Comparison of ENCODE assay signal across 8 cellular contexts in the genomic region with DNA sequence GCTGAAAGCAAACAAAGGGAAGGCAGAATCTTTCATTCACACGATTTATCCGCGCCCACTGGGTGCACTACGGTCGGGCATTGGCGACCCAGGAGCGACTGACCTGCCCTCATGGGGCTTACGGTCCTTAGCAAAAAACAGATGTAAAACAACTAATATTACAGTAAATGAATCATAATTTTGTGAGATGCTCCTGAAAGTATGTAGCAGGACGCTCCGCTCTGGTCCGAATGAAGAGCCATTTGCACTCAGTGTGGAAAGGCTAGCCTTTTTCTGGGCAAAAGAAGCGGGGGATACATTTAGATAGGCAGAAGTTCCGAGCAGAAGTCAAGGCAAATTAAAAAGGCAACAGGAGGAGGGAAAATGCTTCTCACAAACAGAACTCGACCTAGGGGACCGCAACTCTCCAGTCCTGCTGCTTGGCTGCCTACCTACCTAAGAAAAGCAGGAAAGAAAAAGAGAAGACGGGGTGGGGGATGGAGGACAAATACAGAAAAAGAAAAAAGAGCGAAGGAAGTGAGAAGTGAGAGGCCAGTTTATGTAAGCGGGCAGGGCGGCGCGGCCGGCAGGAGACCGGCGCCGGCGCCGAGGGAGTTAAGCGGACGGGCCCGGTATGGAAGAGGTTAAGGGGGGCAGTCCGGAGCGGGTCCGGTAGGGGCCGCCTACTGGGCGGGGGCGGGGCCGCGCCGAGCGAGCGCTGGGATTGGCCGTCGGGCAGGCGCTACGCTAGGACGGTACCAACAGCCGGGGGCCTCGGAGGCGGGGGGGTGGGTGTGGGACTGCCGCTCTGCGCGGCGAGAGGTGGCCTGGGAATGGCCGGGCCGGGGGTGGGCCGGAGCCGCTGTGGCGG. TPM values are rescaled to one million over a fixed set of nuclear protein-coding genes. Genes with fewer than 3 reads are reported as not detected.
A peak's percentile ranks its signal among the peaks of the same experiment; 100 is the strongest.
DNase-seq lines count a peak whose midpoint lies in the region; ATAC-seq and TF ChIP-seq lines count a peak whose summit lies in the region.

A gene with protein sequence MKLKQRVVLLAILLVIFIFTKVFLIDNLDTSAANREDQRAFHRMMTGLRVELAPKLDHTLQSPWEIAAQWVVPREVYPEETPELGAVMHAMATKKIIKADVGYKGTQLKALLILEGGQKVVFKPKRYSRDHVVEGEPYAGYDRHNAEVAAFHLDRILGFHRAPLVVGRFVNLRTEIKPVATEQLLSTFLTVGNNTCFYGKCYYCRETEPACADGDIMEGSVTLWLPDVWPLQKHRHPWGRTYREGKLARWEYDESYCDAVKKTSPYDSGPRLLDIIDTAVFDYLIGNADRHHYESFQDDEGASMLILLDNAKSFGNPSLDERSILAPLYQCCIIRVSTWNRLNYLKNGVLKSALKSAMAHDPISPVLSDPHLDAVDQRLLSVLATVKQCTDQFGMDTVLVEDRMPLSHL (plus strand): TSS at position 770 of the 850 bp plus-strand sequence. CDS start 17,954 bp downstream, outside the sequence.

- peak; percentile 91 for DNase-seq in DND-41
- peak; percentile 84 for DNase-seq in H4 (ENCODE audit: low spot score)
- peak; percentile 76 for DNase-seq in LNCaP clone FGC (ENCODE audit: low read depth)
- DNase-seq in SHP77 (lab: John Stamatoyannopoulos, UW): peak; percentile 79 to 87
- DNase-seq in activated T-helper 9 cell treated with anti-CD3 and anti-CD28 coated beads, Interleukin-2, amount 50 U/mL, for 16 hours (ENCODE audit: low read depth): peak; percentile 89
- DNase-seq in fibroblast of mammary gland (ENCODE audit: low read depth): peak; percentile 86
- DNase-seq in naive thymus-derived CD8-positive, alpha-beta T cell: peak; percentile 82 to 95 (median 86)

- H3K9ac ChIP-seq in DND-41 (ENCODE audit: low read depth, low read length): peak within 1 kb of the TSS; percentile 92

- peak within 1 kb of the TSS; percentile 79 for H3K4me2 ChIP-seq in DND-41 (ENCODE audit: insufficient read depth, low read length)

- H3K9me3 Mint-ChIP-seq in naive thymus-derived CD8-positive, alpha-beta T cell: no peaks in the 10 kb centered on the region
- no peaks in the 10 kb centered on the region for H3K9me3 Mint-ChIP-seq in stimulated activated memory B cell treated with anti-CD40 and anti-IgM and Interleukin-4, amounts not matched to agents 10 μg/mL and 1 μg/mL and 100 μg/mL, for 72 hours

- ATAC-seq in DND-41 (ENCODE audit: insufficient read depth, low read depth): peak; percentile 85
- ATAC-seq in naive thymus-derived CD8-positive, alpha-beta T cell: peak; percentile 81 to 87
- ATAC-seq in stimulated activated memory B cell treated with anti-CD40 and anti-IgM and Interleukin-4, amounts not matched to agents 10 μg/mL and 1 μg/mL and 100 μg/mL, for 72 hours: peak; percentile 91

- H4K20me1 ChIP-seq in DND-41 (ENCODE audit: insufficient read depth, low read length): peaks cover 2% of the 10 kb centered on the region; the same call in 1 of the 2 replicates

- H2AFZ ChIP-seq in DND-41 (ENCODE audit: low read depth, low read length): peak within 1 kb of the TSS; percentile 72

- H3K36me3 ChIP-seq in DND-41 (ENCODE audit: insufficient read depth, low read length): no peaks in the 10 kb centered on the region; the same call in 1 of the 2 replicates

- peak within 1 kb of the TSS; percentile 83 to 93 (median 87) for H3K27ac Mint-ChIP-seq in naive thymus-derived CD8-positive, alpha-beta T cell
- H3K27ac Mint-ChIP-seq in stimulated activated memory B cell treated with anti-CD40 and anti-IgM and Interleukin-4, amounts not matched to agents 10 μg/mL and 1 μg/mL and 100 μg/mL, for 72 hours: peak within 1 kb of the TSS; percentile 88

- H3K79me2 ChIP-seq in DND-41 (ENCODE audit: insufficient read depth, low read length): peaks cover 41% of the 10 kb centered on the region

- H3K4me3 ChIP-seq in DND-41 (ENCODE audit: low read depth in 1 of 2, low read length in 2 of 2) (peak within 1 kb of the TSS; percentile 60 to 71), LNCaP clone FGC (ENCODE audit: low read depth, low read length) (peak within 1 kb of the TSS; percentile 60), fibroblast of mammary gland (ENCODE audit: control insufficient read depth, low read depth, low read length) (peak within 1 kb of the TSS; percentile 84)

- peak within 1 kb of the TSS; percentile 82 for H3K27ac ChIP-seq in DND-41 (ENCODE audit: low read length)

- peaks cover 18 to 49% (median 45%) of the 10 kb centered on the region in 4 donors for H3K4me1 Mint-ChIP-seq in naive thymus-derived CD8-positive, alpha-beta T cell
- peaks cover 51% of the 10 kb centered on the region for H3K4me1 Mint-ChIP-seq in stimulated activated memory B cell treated with anti-CD40 and anti-IgM and Interleukin-4, amounts not matched to agents 10 μg/mL and 1 μg/mL and 100 μg/mL, for 72 hours

- H3K9me3 ChIP-seq in DND-41 (ENCODE audit: insufficient read depth, low read length, severe bottlenecking): no peaks in the 10 kb centered on the region

- peaks cover 18% of the 10 kb centered on the region for H3K4me1 ChIP-seq in DND-41 (ENCODE audit: insufficient read depth, low read length)

- peaks cover 11% of the 10 kb centered on the region for H3K27me3 ChIP-seq in DND-41 (ENCODE audit: insufficient read depth, low read length, poor library complexity)

- TF ChIP-seq CTCF in DND-41 (IDR thresholded peaks at IDR 0.05; ENCODE audit: borderline replicate concordance, extremely low read depth, low read length, poor library complexity, severe bottlenecking) (no peak), LNCaP clone FGC (IDR thresholded peaks at IDR 0.05; ENCODE audit: control insufficient read depth, extremely low read depth, insufficient read depth) (no peak), fibroblast of mammary gland (conservative IDR thresholded peaks at IDR 0.05; ENCODE audit: control insufficient read depth, insufficient read depth, low read depth, low read length) (no peak)

- H3K4me3 Mint-ChIP-seq in naive thymus-derived CD8-positive, alpha-beta T cell: peak within 1 kb of the TSS; percentile 81 to 94 (median 90)
- peak within 1 kb of the TSS; percentile 89 for H3K4me3 Mint-ChIP-seq in stimulated activated memory B cell treated with anti-CD40 and anti-IgM and Interleukin-4, amounts not matched to agents 10 μg/mL and 1 μg/mL and 100 μg/mL, for 72 hours

- no peaks in the 10 kb centered on the region for H3K36me3 Mint-ChIP-seq in naive thymus-derived CD8-positive, alpha-beta T cell
- no peaks in the 10 kb centered on the region for H3K36me3 Mint-ChIP-seq in stimulated activated memory B cell treated with anti-CD40 and anti-IgM and Interleukin-4, amounts not matched to agents 10 μg/mL and 1 μg/mL and 100 μg/mL, for 72 hours

- POLR2A ChIA-PET in naive thymus-derived CD8-positive, alpha-beta T cell (lab: Charles Lee): interaction anchor here (1.5 kb wide), 1 partner anchor 57 kb away, joined by 3 read pairs; a partner anchor contains a TSS

- peaks cover 0 to under 1% (median 0%) of the 10 kb centered on the region in 5 donors for H3K27me3 Mint-ChIP-seq in naive thymus-derived CD8-positive, alpha-beta T cell
- H3K27me3 Mint-ChIP-seq in stimulated activated memory B cell treated with anti-CD40 and anti-IgM and Interleukin-4, amounts not matched to agents 10 μg/mL and 1 μg/mL and 100 μg/mL, for 72 hours: no peaks in the 10 kb centered on the region

RNA-seq across cellular contexts. Expression of the gene that starts here (rescaled TPM):
- total RNA-seq in H4 (2014; rRNA removed; shearing (Covaris generic)): 27.5 and 28.3 TPM in 2 replicates
- 10 to 100 TPM; 22.7 to 23.7 TPM for total RNA-seq in naive thymus-derived CD8-positive, alpha-beta T cell
- polyA plus RNA-seq in naive thymus-derived CD8-positive, alpha-beta T cell: 1 to 10 TPM; 5.1 to 7.7 (median 7.5) TPM

Comparison
In these comparisons a context has a peak if more than half of its experiments do, and no peak if none do; other contexts are left out.
1. Peak in every context shown above with its lines: DNase-seq, ATAC-seq, H3K4me3 ChIP-seq and H3K27ac ChIP-seq.